ENCODE assay signal across 9 cellular contexts in the genomic region with DNA sequence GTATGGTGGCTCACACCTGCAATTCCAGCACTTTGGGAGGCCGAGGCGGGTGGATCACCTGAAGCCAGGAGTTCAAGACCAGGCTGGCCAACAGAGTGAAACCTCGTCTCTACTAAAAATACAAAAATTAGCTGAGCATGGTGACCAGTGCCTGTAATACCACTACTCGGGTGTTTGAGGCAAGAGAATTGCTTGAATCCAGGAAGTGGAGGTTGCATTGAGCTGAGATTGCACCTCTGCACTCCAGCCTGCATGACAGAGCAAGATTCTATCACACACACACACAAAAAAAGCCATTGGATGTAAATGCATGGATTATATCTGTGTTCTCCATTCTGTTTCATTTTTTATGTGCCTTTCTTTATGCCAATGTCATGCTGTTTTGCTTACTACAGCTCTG. TPM values are rescaled to one million over a fixed set of nuclear protein-coding genes. Genes with fewer than 3 reads are reported as not detected.
"Had no signal": no experiment of that assay in that cellular context is flagged by ENCODE, and none has a peak within 500 bp of the region (broad histone marks: within the 10 kb centered on the region; RNA-seq: fewer than 3 reads in every experiment).

No MANE protein-coding gene starts in this region.

RNA-seq across cellular contexts. Expression of gene KIR2DS4, which starts 8.1 kb away (rescaled TPM):
- total RNA-seq: LHCN-M2, MCF 10A, NCI-H460, OCI-LY7, PC-9, Right ventricle myocardium inferior, RPMI7951, SJCRH30, SK-MEL-5 had no signal

RNA-seq across cellular contexts. Expression of gene KIR3DL1, which starts 8.1 kb away (rescaled TPM):
- total RNA-seq: LHCN-M2, MCF 10A, NCI-H460, OCI-LY7, PC-9, Right ventricle myocardium inferior, RPMI7951, SJCRH30, SK-MEL-5 had no signal

RNA-seq across cellular contexts. Expression of gene KIR2DL4, which starts 21.0 kb away (rescaled TPM):
- total RNA-seq: LHCN-M2, MCF 10A, NCI-H460, OCI-LY7, PC-9, Right ventricle myocardium inferior, RPMI7951, SJCRH30, SK-MEL-5 had no signal

RNA-seq across cellular contexts. Expression of gene KIR3DL2, which starts 25.8 kb away (rescaled TPM):
- total RNA-seq: LHCN-M2, MCF 10A, NCI-H460, OCI-LY7, PC-9, Right ventricle myocardium inferior, RPMI7951, SJCRH30, SK-MEL-5 had no signal

RNA-seq across cellular contexts. Expression of gene FCAR, which starts 49.6 kb away (rescaled TPM):
- total RNA-seq: LHCN-M2, MCF 10A, NCI-H460, OCI-LY7, PC-9, RPMI7951, SJCRH30, SK-MEL-5 had no signal
